Comparison of ENCODE assay signal across 6 cellular contexts in the genomic region with DNA sequence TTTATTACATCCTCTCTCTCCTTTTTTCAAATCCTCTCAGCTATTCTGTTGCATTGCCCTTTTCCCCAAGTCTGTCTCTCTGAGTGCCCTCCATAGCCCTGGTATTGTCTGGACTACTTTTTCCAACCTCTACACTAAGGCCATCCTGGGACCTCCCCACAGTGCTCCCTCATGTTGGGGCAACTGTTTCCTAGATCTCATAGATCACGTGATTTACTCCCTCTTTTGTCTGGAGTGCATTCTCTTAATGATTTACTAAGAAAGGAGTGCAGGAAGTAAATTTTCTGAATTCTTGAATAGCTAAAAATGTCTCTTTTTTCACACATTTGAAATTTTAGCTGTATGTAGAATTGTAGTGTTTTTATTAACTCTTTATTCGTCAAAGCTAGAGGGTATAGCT.
"Had no signal": no experiment of that assay in that cellular context is flagged by ENCODE, and none has a peak within 500 bp of the region (broad histone marks: within the 10 kb centered on the region; RNA-seq: fewer than 3 reads in every experiment).

No MANE protein-coding gene starts in this region.

- DNase-seq: IMR-90, KBM-7, KG1 had no signal

- H3K27ac ChIP-seq: HL-60, KMS-11 had no signal

- FAIRE-seq: HTR-8/SVneo had no signal

- H3K9ac ChIP-seq: KMS-11 had no signal

- H3K4me2 ChIP-seq: KMS-11 had no signal
